In the genomic region with DNA sequence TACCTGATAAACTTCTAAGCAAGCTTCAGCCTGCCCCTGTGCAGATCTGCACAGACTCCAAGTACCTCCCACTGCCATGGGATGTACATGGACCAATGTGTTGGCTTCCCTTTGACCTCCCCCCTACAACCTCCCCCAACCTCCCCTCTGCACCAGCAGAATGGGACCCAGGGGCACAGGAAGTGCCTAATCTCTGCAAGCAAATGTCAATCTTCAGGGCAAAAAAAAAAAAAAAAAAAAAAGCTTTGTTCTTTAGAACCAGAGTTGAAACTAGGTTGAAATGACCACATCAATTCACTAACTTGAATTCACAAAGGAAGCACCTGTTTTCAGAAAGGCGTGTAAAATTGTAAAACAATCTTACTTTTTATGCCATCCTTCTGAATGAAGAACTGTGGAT, we compare ENCODE assay signal across 12 cellular contexts. TPM values are rescaled to one million over a fixed set of nuclear protein-coding genes. Genes with fewer than 3 reads are reported as not detected.
A peak's percentile ranks its signal among the peaks of the same experiment; 100 is the strongest.
DNase-seq lines count a peak whose midpoint lies in the region; ATAC-seq and TF ChIP-seq lines count a peak whose summit lies in the region.
"Had no signal": no experiment of that assay in that cellular context is flagged by ENCODE, and none has a peak within 500 bp of the region (broad histone marks: within the 10 kb centered on the region; RNA-seq: fewer than 3 reads in every experiment).

No MANE protein-coding gene starts in this region.

- TF ChIP-seq CTCF in OCI-LY1 (IDR thresholded peaks at IDR 0.05; ENCODE audit: low read length) (no peak), nephron (IDR thresholded peaks at IDR 0.05; ENCODE audit: unreplicated experiment in 3 of 3) (no peak)

- peak overlapping the region; percentile 18; the same call in 1 of the 2 replicates for H3K4me2 ChIP-seq in OCI-LY1 (ENCODE audit: low read length)

- no peaks in the 10 kb centered on the region for H3K79me2 ChIP-seq in OCI-LY1 (ENCODE audit: insufficient read depth, low read length)

- no peaks in the 10 kb centered on the region for H3F3A ChIP-seq in OCI-LY1 (ENCODE audit: insufficient read depth, low read length)

- peak overlapping the region; percentile 62 for H3K27ac ChIP-seq in OCI-LY1 (ENCODE audit: low read depth, low read length, poor library complexity, severe bottlenecking)

- no peak overlapping the region for H2AFZ ChIP-seq in OCI-LY1 (ENCODE audit: low read length)

- peak overlapping the region; percentile 81 for H3K27ac Mint-ChIP-seq in activated naive CD8-positive, alpha-beta T cell treated with anti-CD3 and anti-CD28 coated beads, Interleukin-2, amount 10 ng/mL, durations not matched to agents 7 days and 5 days
- peak overlapping the region; percentile 29 to 83 (median 51) for H3K27ac Mint-ChIP-seq in nephron

- peaks cover 3% of the 10 kb centered on the region for H3K27me3 Mint-ChIP-seq in activated naive CD8-positive, alpha-beta T cell treated with anti-CD3 and anti-CD28 coated beads, Interleukin-2, amount 10 ng/mL, durations not matched to agents 7 days and 5 days
- peaks cover 31% of the 10 kb centered on the region for H3K27me3 Mint-ChIP-seq in nephron (ENCODE audit: low read depth)

- peaks cover 18% of the 10 kb centered on the region for H3K4me1 ChIP-seq in OCI-LY1 (ENCODE audit: insufficient read depth, low read length, severe bottlenecking)

- no peaks in the 10 kb centered on the region for H3K36me3 ChIP-seq in OCI-LY1 (ENCODE audit: insufficient read depth, low read length)

- no peaks in the 10 kb centered on the region for H3K9me2 ChIP-seq in OCI-LY1 (ENCODE audit: low read depth, low read length)

- H3K4me3 ChIP-seq in OCI-LY1 (ENCODE audit: low read depth, low read length, poor library complexity, severe bottlenecking) = no peak overlapping the region

- H3K36me3 Mint-ChIP-seq in activated naive CD8-positive, alpha-beta T cell treated with anti-CD3 and anti-CD28 coated beads, Interleukin-2, amount 10 ng/mL, durations not matched to agents 7 days and 5 days = peaks cover 3% of the 10 kb centered on the region
- no peaks in the 10 kb centered on the region for H3K36me3 Mint-ChIP-seq in nephron (ENCODE audit: low read depth)

- peak overlapping the region; percentile 55 for H3K4me3 Mint-ChIP-seq in activated naive CD8-positive, alpha-beta T cell treated with anti-CD3 and anti-CD28 coated beads, Interleukin-2, amount 10 ng/mL, durations not matched to agents 7 days and 5 days
- H3K4me3 Mint-ChIP-seq in nephron = no peak overlapping the region

- peaks cover 46% of the 10 kb centered on the region for H3K4me1 Mint-ChIP-seq in activated naive CD8-positive, alpha-beta T cell treated with anti-CD3 and anti-CD28 coated beads, Interleukin-2, amount 10 ng/mL, durations not matched to agents 7 days and 5 days
- peaks cover 32% of the 10 kb centered on the region for H3K4me1 Mint-ChIP-seq in nephron

- DNase-seq in activated CD4-positive, CD25-positive, alpha-beta regulatory T cell treated with anti-CD3 and anti-CD28 coated beads, Interleukin-2, amount 50 U/mL, for 72 hours = no peak
- DNase-seq in activated naive CD8-positive, alpha-beta T cell treated with anti-CD3 and anti-CD28 coated beads, Interleukin-2, amount 10 ng/mL, durations not matched to agents 7 days and 5 days = peak; percentile 53
- no peak for DNase-seq in NCI-H748 (lab: John Stamatoyannopoulos, UW; ENCODE audit: unreplicated experiment)
- no peak for DNase-seq in DMS114 treated with DMSO at 0.1 percent for 48 hours (lab: John Stamatoyannopoulos, UW; ENCODE audit: unreplicated experiment)
- DNase-seq: DMS153, H7, NCI-H510A treated with DMSO at 0.1 percent for 48 hours, Right ventricle myocardium superior had no signal

- no peaks in the 10 kb centered on the region for H4K20me1 ChIP-seq in OCI-LY1 (ENCODE audit: insufficient read depth, low read length)

- no peaks in the 10 kb centered on the region for H3K9me3 ChIP-seq in OCI-LY1 (ENCODE audit: low read length)

- H3K9me3 Mint-ChIP-seq in activated naive CD8-positive, alpha-beta T cell treated with anti-CD3 and anti-CD28 coated beads, Interleukin-2, amount 10 ng/mL, durations not matched to agents 7 days and 5 days = no peaks in the 10 kb centered on the region
- H3K9me3 Mint-ChIP-seq in nephron = no peaks in the 10 kb centered on the region

- POLR2A ChIA-PET in activated naive CD8-positive, alpha-beta T cell treated with anti-CD3 and anti-CD28 coated beads, Interleukin-2, amount 10 ng/mL, durations not matched to agents 7 days and 5 days (lab: Charles Lee) = interaction anchor here (0.6 to 1.6 kb wide), 10 partner anchors 11 to 159 kb away, joined by 3 to 15 read pairs (median 3); no protein-coding TSS in a partner anchor

- ATAC-seq in activated CD4-positive, CD25-positive, alpha-beta regulatory T cell treated with anti-CD3 and anti-CD28 coated beads, Interleukin-2, amount 50 U/mL, for 24 hours = peak; percentile 24 to 32
- peak; percentile 85 for ATAC-seq in activated naive CD8-positive, alpha-beta T cell treated with anti-CD3 and anti-CD28 coated beads, Interleukin-2, amount 10 ng/mL, durations not matched to agents 7 days and 5 days (ENCODE audit: low read depth)
- ATAC-seq in GM18517 (IDR thresholded peaks at IDR 0.05; ENCODE audit: unreplicated experiment) = no peak

- H3K27me3 ChIP-seq in OCI-LY1 (ENCODE audit: insufficient read depth, low read length) = no peaks in the 10 kb centered on the region

- no peak overlapping the region for H3K9ac ChIP-seq in OCI-LY1 (ENCODE audit: low read length)

RNA-seq across cellular contexts. Expression of gene TIAM1, which starts 53.9 kb away (rescaled TPM):
- total RNA-seq in activated naive CD8-positive, alpha-beta T cell treated with anti-CD3 and anti-CD28 coated beads, Interleukin-2, amount 10 ng/mL, durations not matched to agents 7 days and 5 days = 10 to 100 TPM; 21.8 to 23.7 TPM
